Comparison of ENCODE assay signal across 19 cellular contexts in genomic region chr18:5369513-5369912, GRCh38.
"Had no signal": no experiment of that assay in that cellular context is flagged by ENCODE, and none has a peak within 500 bp of the region (broad histone marks: within the 10 kb centered on the region; RNA-seq: fewer than 3 reads in every experiment).

No MANE protein-coding gene starts in this region.

- H3K4me3 Mint-ChIP-seq: natural killer cell; stimulated activated effector memory CD8-positive, alpha-beta T cell treated with anti-CD3 and anti-CD28 coated beads, Interleukin-12 subunit alpha, Interleukin-12 subunit beta, amount 100 ng/mL, for 72 hours had no signal

- H3K9me3 ChIP-seq: gastrocnemius medialis, lower lobe of right lung, prostate gland, right atrium auricular region, stomach, thyroid gland, vagina had no signal

- ATAC-seq: gastrocnemius medialis; left ventricle myocardium superior; lower lobe of right lung; natural killer cell; sciatic nerve; stimulated activated effector memory CD8-positive, alpha-beta T cell treated with anti-CD3 and anti-CD28 coated beads, Interleukin-12 subunit alpha, Interleukin-12 subunit beta, amount 100 ng/mL, for 72 hours had no signal

- H3K36me3 ChIP-seq: gastrocnemius medialis, lower lobe of right lung, prostate gland, right atrium auricular region, stomach, thyroid gland, vagina had no signal

- FAIRE-seq: keratinocyte had no signal

- H3K4me1 ChIP-seq: gastrocnemius medialis, lower lobe of right lung, prostate gland, right atrium auricular region, stomach, thyroid gland, vagina had no signal

- H3K4me3 ChIP-seq: dorsolateral prefrontal cortex, gastrocnemius medialis, lower lobe of right lung, prostate gland, right atrium auricular region, stomach, thyroid gland, vagina had no signal

- H3K27me3 ChIP-seq: dorsolateral prefrontal cortex, gastrocnemius medialis, right atrium auricular region, stomach, thyroid gland, vagina had no signal

- H3K4me1 Mint-ChIP-seq: natural killer cell; stimulated activated effector memory CD8-positive, alpha-beta T cell treated with anti-CD3 and anti-CD28 coated beads, Interleukin-12 subunit alpha, Interleukin-12 subunit beta, amount 100 ng/mL, for 72 hours had no signal

- H3K27ac Mint-ChIP-seq: natural killer cell; stimulated activated effector memory CD8-positive, alpha-beta T cell treated with anti-CD3 and anti-CD28 coated beads, Interleukin-12 subunit alpha, Interleukin-12 subunit beta, amount 100 ng/mL, for 72 hours had no signal

- H3K27ac ChIP-seq: dorsolateral prefrontal cortex, gastrocnemius medialis, lower lobe of right lung, prostate gland, right atrium auricular region, stomach, thyroid gland, vagina had no signal

- H3K9me3 Mint-ChIP-seq: natural killer cell; stimulated activated effector memory CD8-positive, alpha-beta T cell treated with anti-CD3 and anti-CD28 coated beads, Interleukin-12 subunit alpha, Interleukin-12 subunit beta, amount 100 ng/mL, for 72 hours had no signal

- H3K36me3 Mint-ChIP-seq: natural killer cell had no signal

- DNase-seq: dorsolateral prefrontal cortex; effector CD4-positive, alpha-beta T cell; gastrocnemius medialis; head of caudate nucleus; left ventricle myocardium superior; lower lobe of right lung; natural killer cell; stimulated activated CD4-positive, alpha-beta T cell treated with anti-CD3 and anti-CD28 coated beads, Interleukin-2, amount 100 ng/mL, for 24 hours; stimulated activated CD4-positive, alpha-beta T cell treated with anti-CD3 and anti-CD28 coated beads, Interleukin-4, amount 100 ng/mL, for 24 hours; stimulated activated naive CD4-positive, alpha-beta T cell treated with Interleukin-2 at 50 U/mL for 16 hours; stomach; thyroid gland; trophoblast cell had no signal
